12 cellular contexts compared by ENCODE assay signal in genomic region chr11:110778351-110778750, GRCh38.
DNase-seq lines count a peak whose midpoint lies in the region; ATAC-seq and TF ChIP-seq lines count a peak whose summit lies in the region.
"Had no signal": no experiment of that assay in that cellular context is flagged by ENCODE, and none has a peak within 500 bp of the region (broad histone marks: within the 10 kb centered on the region; RNA-seq: fewer than 3 reads in every experiment).

No MANE protein-coding gene starts in this region.

- H3K4me1 ChIP-seq in gastroesophageal sphincter (peaks cover 0 to 18% (median 6%) of the 10 kb centered on the region in 3 donors), urinary bladder (ENCODE audit: insufficient read depth) (no peaks in the 10 kb centered on the region)

- no peak for TF ChIP-seq CTCF in gastroesophageal sphincter (IDR thresholded peaks at IDR 0.05)

- ATAC-seq in gastroesophageal sphincter, result no peak
- no peak for ATAC-seq in HG03045 (IDR thresholded peaks at IDR 0.05; ENCODE audit: unreplicated experiment)
- ATAC-seq: Panc1 had no signal

- no peak for TF ChIP-seq POLR2A in gastroesophageal sphincter (IDR thresholded peaks at IDR 0.05)

- H3K27me3 ChIP-seq in MG63, result no peaks in the 10 kb centered on the region
- no peaks in the 10 kb centered on the region for H3K27me3 ChIP-seq in gastroesophageal sphincter

- DNase-seq in NOMO-1 treated with DMSO at 0.1 percent for 48 hours (lab: John Stamatoyannopoulos, UW; ENCODE audit: unreplicated experiment) (peak; percentile 55), NOMO-1 treated with dmso at 0.1 percent for 144 hours (lab: John Stamatoyannopoulos, UW; ENCODE audit: unreplicated experiment) (no peak), MG63 (peak; percentile 48), NCI-H345 (lab: John Stamatoyannopoulos, UW) (no peak), NCI-H1417 treated with DMSO at 0.1 percent for 48 hours (lab: John Stamatoyannopoulos, UW) (no peak)
- DNase-seq: activated CD4-positive, CD25-positive, alpha-beta regulatory T cell; activated naive CD4-positive, alpha-beta T cell treated with anti-CD3 and anti-CD28 coated beads, Interleukin-2, amount 50 U/mL, for 16 hours; GF-D8 had no signal

- 0 to 10% methylated on average over 1 of the region's 1 CpG for WGBS in gastroesophageal sphincter (ENCODE audit: low coverage in 1 of 2), 2 donors
- WGBS in urinary bladder, result 12% methylated on average over 1 of the region's 1 CpG

- no peaks in the 10 kb centered on the region for H3K9me3 ChIP-seq in MG63
- peaks cover 0 to 6% (median 0%) of the 10 kb centered on the region in 3 donors for H3K9me3 ChIP-seq in gastroesophageal sphincter

- H3K27ac ChIP-seq in gastroesophageal sphincter, result peak overlapping the region in 3 of 4 donors; percentile 5 to 26 (median 12)
- H3K27ac ChIP-seq in urinary bladder (ENCODE audit: low read depth), result peak overlapping the region; percentile 27

- H3K36me3 ChIP-seq in MG63 (no peaks in the 10 kb centered on the region), gastroesophageal sphincter (no peaks in the 10 kb centered on the region), urinary bladder (ENCODE audit: insufficient read depth) (no peaks in the 10 kb centered on the region)

- no peak for TF ChIP-seq EP300 in gastroesophageal sphincter (IDR thresholded peaks at IDR 0.05)

- no peak overlapping the region for H3K4me3 ChIP-seq in MG63
- H3K4me3 ChIP-seq in gastroesophageal sphincter, result no peak overlapping the region
- no peak overlapping the region for H3K4me3 ChIP-seq in urinary bladder (ENCODE audit: low read depth, low read length)

Comparison
In these comparisons a context has a peak if more than half of its experiments do, and no peak if none do; other contexts are left out.
1. DNase-seq: peak in NOMO-1 treated with DMSO at 0.1 percent for 48 hours (single experiment) and MG63 (single experiment); none in NOMO-1 treated with dmso at 0.1 percent for 144 hours (single experiment), NCI-H345 (single experiment) and NCI-H1417 treated with DMSO at 0.1 percent for 48 hours (single experiment).